In genomic region chr16:67150058-67150832, GRCh38 we compare ENCODE assay signal across 8 cellular contexts. TPM values are rescaled to one million over a fixed set of nuclear protein-coding genes. Genes with fewer than 3 reads are reported as not detected.
DNase-seq lines count a peak whose midpoint lies in the region; ATAC-seq, FAIRE-seq and TF ChIP-seq lines count a peak whose summit lies in the region.

No MANE protein-coding gene starts in this region.

- no peak overlapping the region for H3K27ac ChIP-seq in OCI-LY1 (ENCODE audit: low read depth, low read length, poor library complexity, severe bottlenecking)
- peak overlapping the region; percentile 25; the same call in 1 of the 2 replicates for H3K27ac ChIP-seq in GM12878 (ENCODE audit: control insufficient read depth, insufficient read depth)

- intact Hi-C loops in GM12878 (cut with micrococcal nuclease; ENCODE audit: unreplicated experiment), result loop anchor here (2.0 kb wide), 1 partner anchor 131 kb away; no protein-coding TSS in a partner anchor

- ATAC-seq in GM21825 (IDR thresholded peaks at IDR 0.05; ENCODE audit: unreplicated experiment) (peak; percentile 29), GM12878 (peak; percentile 23)

- CTCF ChIA-PET in GM12878 (lab: Yijun Ruan, JAX), result interaction anchor here (1.0 to 10.0 kb wide), 9 partner anchors 9 to 189 kb away, joined by 3 to 98 read pairs (median 5); partner anchors contain the start of genes CES3, FBXL8 and NOL3

- FAIRE-seq in GM12878 (lab: Jason Lieb, UNC), result no peak

- in situ Hi-C loops in GM12878 (cut with MboI), result loop anchor here (5.0 to 10.0 kb wide), 2 partner anchors 133 to 175 kb away; no protein-coding TSS in a partner anchor

- H3K9me3 ChIP-seq in OCI-LY1 (ENCODE audit: low read length) (no peaks in the 10 kb centered on the region), GM12878 (replicated peaks; ENCODE audit: control insufficient read depth, insufficient read depth, low read length) (no peaks in the 10 kb centered on the region)

- BruUV-seq in GM12878 (replicated peaks; lab: Mats Ljungman, UMichigan), result no TSS peak

- H3K4me2 ChIP-seq in OCI-LY1 (ENCODE audit: low read length) (peak overlapping the region; percentile 48), GM12878 (ENCODE audit: control insufficient read depth, insufficient read depth) (peak overlapping the region; percentile 86)

- H3K79me2 ChIP-seq in OCI-LY1 (ENCODE audit: insufficient read depth, low read length) (no peaks in the 10 kb centered on the region), GM12878 (ENCODE audit: control insufficient read depth, insufficient read depth, low read length) (no peaks in the 10 kb centered on the region)

- SMC1A ChIA-PET in GM12878 (lab: Charles Lee; ENCODE audit: uncharacterized antibody, unreplicated experiment), result interaction anchor here (0.5 to 2.0 kb wide), 5 partner anchors 10 to 188 kb away, joined by 3 to 8 read pairs (median 4); no protein-coding TSS in a partner anchor

- peaks cover 7% of the 10 kb centered on the region for H3K4me1 ChIP-seq in OCI-LY1 (ENCODE audit: insufficient read depth, low read length, severe bottlenecking)
- H3K4me1 ChIP-seq in GM12878 (ENCODE audit: control insufficient read depth, insufficient read depth, low read length), result no peaks in the 10 kb centered on the region; the same call in 1 of the 2 replicates

- no peak for TF ChIP-seq POLR2A in GM12878 (IDR thresholded peaks at IDR 0.05; ENCODE audit: low read depth, low read length)

- no peak overlapping the region; the same call in 1 of the 2 replicates for H3K9ac ChIP-seq in OCI-LY1 (ENCODE audit: low read length)
- peak overlapping the region; percentile 64; the same call in 1 of the 2 replicates for H3K9ac ChIP-seq in GM12878 (ENCODE audit: control insufficient read depth, insufficient read depth, low read length)

- DNase-seq in EH (ENCODE audit: low read depth) (peak; percentile 65), GM12878 (ENCODE audit: low read depth, low spot score) (no peak), iPS-NIHi7 (ENCODE audit: extremely low spot score) (peak; percentile 90), DMS153 treated with DMSO at 0.1 percent for 48 hours (lab: John Stamatoyannopoulos, UW; ENCODE audit: unreplicated experiment) (no peak), GDM1 (lab: John Stamatoyannopoulos, UW) (no peak)
- DNase-seq in stimulated activated CD4-positive, alpha-beta T cell treated with anti-CD3 and anti-CD28 coated beads, Interleukin-2, amount 100 ng/mL, for 24 hours, result peak; percentile 55 to 61

- POLR2A ChIA-PET in GM12878 (lab: Charles Lee), result interaction anchor here (1.0 to 1.2 kb wide), 3 partner anchors 9 to 120 kb away, joined by 3 to 5 read pairs (median 4); partner anchors contain the start of gene TRADD

- RAD21 ChIA-PET in GM12878 (lab: Charles Lee; ENCODE audit: unreplicated experiment), result interaction anchor here (0.9 to 2.5 kb wide), 4 partner anchors 11 to 133 kb away, joined by 3 to 14 read pairs (median 4); no protein-coding TSS in a partner anchor

- TF ChIP-seq CTCF in OCI-LY1 (IDR thresholded peaks at IDR 0.05; ENCODE audit: low read length) (no peak), GM12878 (IDR thresholded peaks at IDR 0.05 in 2 of 3, conservative IDR thresholded peaks at IDR 0.05 in 1 of 3; ENCODE audit: control insufficient read depth in 2 of 3, extremely low read depth in 1 of 3, insufficient read depth in 1 of 3, low read depth in 3 of 3, low read length in 3 of 3) (no peak)

- H3K27me3 ChIP-seq in OCI-LY1 (ENCODE audit: insufficient read depth, low read length) (no peaks in the 10 kb centered on the region), GM12878 (replicated peaks in 1 of 2; ENCODE audit: control insufficient read depth in 2 of 2, insufficient read depth in 2 of 2, low read length in 1 of 2) (no peaks in the 10 kb centered on the region)

- 24% methylated on average over 63 of the region's 92 CpGs for WGBS in GM12878 (ENCODE audit: insufficient coverage, insufficient replicate concordance, low lambda C conversion rate, missing lambda C conversion rate)

- no peak for TF ChIP-seq RAD21 in GM12878 (IDR thresholded peaks at IDR 0.05; ENCODE audit: insufficient read depth, low read depth, low read length)

- H3K4me3 ChIP-seq in OCI-LY1 (ENCODE audit: low read depth, low read length, poor library complexity, severe bottlenecking) (peak overlapping the region; percentile 28), GM12878 (peak overlapping the region; percentile 74)

- H2AFZ ChIP-seq in OCI-LY1 (ENCODE audit: low read length) (no peak overlapping the region), GM12878 (ENCODE audit: control insufficient read depth, low read depth, low read length) (peak overlapping the region; percentile 80)

- H4K20me1 ChIP-seq in OCI-LY1 (ENCODE audit: insufficient read depth, low read length) (no peaks in the 10 kb centered on the region), GM12878 (ENCODE audit: control insufficient read depth, insufficient read depth) (no peaks in the 10 kb centered on the region)

- H3F3A ChIP-seq in OCI-LY1 (ENCODE audit: insufficient read depth, low read length), result no peaks in the 10 kb centered on the region

- H3K36me3 ChIP-seq in OCI-LY1 (ENCODE audit: insufficient read depth, low read length) (peaks cover 32% of the 10 kb centered on the region), GM12878 (ENCODE audit: control insufficient read depth in 2 of 2, insufficient read depth in 2 of 2, low read length in 1 of 2) (peaks cover 14 to 16% of the 10 kb centered on the region in 2 experiments; a peak in 3 of 4 replicates)

- no peak for TF ChIP-seq EP300 in GM12878 (IDR thresholded peaks at IDR 0.05; ENCODE audit: borderline replicate concordance in 1 of 2, control insufficient read depth in 1 of 2, low read depth in 2 of 2, low read length in 2 of 2)

- H3K9me2 ChIP-seq in OCI-LY1 (ENCODE audit: low read depth, low read length), result no peaks in the 10 kb centered on the region

RNA-seq across cellular contexts. Expression of gene B3GNT9, which starts 0.6 kb away (rescaled TPM):
- 8.3 and 9.6 TPM in 2 replicates for total RNA-seq in GM12878 (2013; cell fraction: nucleolus; rRNA removed)
- total RNA-seq in GM12878 (2014; rRNA removed) (4.7 and 5.0 TPM in 2 replicates), GM12878 (2014; rRNA removed; fragmentation: Illumina TruSeq; extraction: Trizol) (1.5 and 1.7 TPM in 2 replicates), GM12878 (2021) (4.1 and 4.3 TPM in 2 replicates)
- 1.7 TPM for polyA plus RNA-seq in GM12878 (2011; ENCODE audit: low read depth)
- polyA plus RNA-seq in GM12878 (2011; rRNA removed) (1.0 and 1.4 TPM in 2 replicates), GM12878 (2014; fragmentation: Illumina TruSeq; extraction: Trizol) (1.5 and 1.9 TPM in 2 replicates), GM12878 (2014; fragmentation: Nextera tagmentation; extraction: Ambion mirVana) (under 1 TPM; 0.08 to 0.15 TPM), GM12878 (2014; rRNA removed) (3.6 and 3.9 TPM in 2 replicates), GM12878 (2016; fragmentation: Nextera tagmentation; extraction: Ambion mirVana) (1 to 10 TPM; 1.9 to 2.3 TPM)
- polyA plus RNA-seq in GM12878 (2011; cell fraction: cytosol; rRNA removed), result 1.5 and 1.9 TPM in 2 replicates
- 6.1 and 7.1 TPM in 2 replicates for polyA plus RNA-seq in GM12878 (2011; cell fraction: nucleus; rRNA removed)
- 3.4 TPM in 2 replicates for polyA plus RNA-seq in GM12878 (2012)
- polyA minus RNA-seq in GM12878 (2011; rRNA and poly(A)+ RNA removed), result 0.95 and 2.7 TPM in 2 replicates
- polyA minus RNA-seq in GM12878 (2011; cell fraction: cytosol; rRNA and poly(A)+ RNA removed), result 0.52 and 0.67 TPM in 2 replicates
- polyA minus RNA-seq in GM12878 (2011; cell fraction: nucleus; rRNA and poly(A)+ RNA removed), result 2.2 and 3.2 TPM in 2 replicates

RNA-seq across cellular contexts. Expression of gene TRADD, which starts 9.5 kb away (rescaled TPM):
- 17.8 and 21.6 TPM in 2 replicates for total RNA-seq in GM12878 (2013; cell fraction: nucleolus; rRNA removed)
- total RNA-seq in GM12878 (2014; rRNA removed) (20.8 and 21.0 TPM in 2 replicates), GM12878 (2014; rRNA removed; fragmentation: Illumina TruSeq; extraction: Trizol) (5.3 and 5.6 TPM in 2 replicates), GM12878 (2021) (20.7 and 22.8 TPM in 2 replicates)
- polyA plus RNA-seq in GM12878 (2011; ENCODE audit: low read depth), result 6.3 TPM
- polyA plus RNA-seq in GM12878 (2011; rRNA removed) (10.1 and 19.4 TPM in 2 replicates), GM12878 (2014; fragmentation: Illumina TruSeq; extraction: Trizol) (3.6 and 4.5 TPM in 2 replicates), GM12878 (2014; fragmentation: Nextera tagmentation; extraction: Ambion mirVana) (1 to 10 TPM; 1.7 to 3.5 TPM), GM12878 (2014; rRNA removed) (23.1 and 23.5 TPM in 2 replicates), GM12878 (2016; fragmentation: Nextera tagmentation; extraction: Ambion mirVana) (10 to 100 TPM; 18.5 to 20.9 TPM)
- 26.6 and 38.9 TPM in 2 replicates for polyA plus RNA-seq in GM12878 (2011; cell fraction: cytosol; rRNA removed)
- 53.2 and 59.8 TPM in 2 replicates for polyA plus RNA-seq in GM12878 (2011; cell fraction: nucleus; rRNA removed)
- 28.2 and 31.1 TPM in 2 replicates for polyA plus RNA-seq in GM12878 (2012)
- polyA minus RNA-seq in GM12878 (2011; rRNA and poly(A)+ RNA removed), result 4.1 and 10.8 TPM in 2 replicates
- polyA minus RNA-seq in GM12878 (2011; cell fraction: cytosol; rRNA and poly(A)+ RNA removed), result 7.2 and 7.5 TPM in 2 replicates
- 9.7 and 12.8 TPM in 2 replicates for polyA minus RNA-seq in GM12878 (2011; cell fraction: nucleus; rRNA and poly(A)+ RNA removed)

RNA-seq across cellular contexts. Expression of gene FBXL8, which starts 9.5 kb away (rescaled TPM):
- 112 and 144 TPM in 2 replicates for total RNA-seq in GM12878 (2013; cell fraction: nucleolus; rRNA removed)
- total RNA-seq in GM12878 (2014; rRNA removed) (7.6 and 8.3 TPM in 2 replicates), GM12878 (2014; rRNA removed; fragmentation: Illumina TruSeq; extraction: Trizol) (2.0 and 2.1 TPM in 2 replicates), GM12878 (2021) (7.5 and 7.7 TPM in 2 replicates)
- polyA plus RNA-seq in GM12878 (2011; ENCODE audit: low read depth), result 1.0 TPM
- polyA plus RNA-seq in GM12878 (2011; rRNA removed) (7.6 TPM in 2 replicates), GM12878 (2014; fragmentation: Illumina TruSeq; extraction: Trizol) (1.4 and 1.7 TPM in 2 replicates), GM12878 (2014; fragmentation: Nextera tagmentation; extraction: Ambion mirVana) (not detected), GM12878 (2014; rRNA removed) (10.4 and 14.7 TPM in 2 replicates), GM12878 (2016; fragmentation: Nextera tagmentation; extraction: Ambion mirVana) (1 to 10 TPM; 5.6 to 6.4 TPM)
- polyA plus RNA-seq in GM12878 (2011; cell fraction: cytosol; rRNA removed), result 8.8 and 16.8 TPM in 2 replicates
- polyA plus RNA-seq in GM12878 (2011; cell fraction: nucleus; rRNA removed), result 140 and 156 TPM in 2 replicates
- polyA plus RNA-seq in GM12878 (2012), result 9.6 and 14.4 TPM in 2 replicates
- polyA minus RNA-seq in GM12878 (2011; rRNA and poly(A)+ RNA removed), result 3.4 and 7.4 TPM in 2 replicates
- polyA minus RNA-seq in GM12878 (2011; cell fraction: cytosol; rRNA and poly(A)+ RNA removed), result 2.3 and 5.1 TPM in 2 replicates
- 17.2 and 22.7 TPM in 2 replicates for polyA minus RNA-seq in GM12878 (2011; cell fraction: nucleus; rRNA and poly(A)+ RNA removed)

RNA-seq across cellular contexts. Expression of gene HSF4, which starts 14.3 kb away (rescaled TPM):
- total RNA-seq in GM12878 (2013; cell fraction: nucleolus; rRNA removed), result 141 and 182 TPM in 2 replicates
- total RNA-seq in GM12878 (2014; rRNA removed), result 2.6 and 2.9 TPM in 2 replicates
- 1.2 and 1.4 TPM in 2 replicates for total RNA-seq in GM12878 (2014; rRNA removed; fragmentation: Illumina TruSeq; extraction: Trizol)
- 5.0 and 5.5 TPM in 2 replicates for total RNA-seq in GM12878 (2021)
- 33.8 TPM for polyA plus RNA-seq in GM12878 (2011; ENCODE audit: low read depth)
- polyA plus RNA-seq in GM12878 (2011; rRNA removed), result 6.9 and 9.9 TPM in 2 replicates
- 10.1 and 12.3 TPM in 2 replicates for polyA plus RNA-seq in GM12878 (2011; cell fraction: cytosol; rRNA removed)
- polyA plus RNA-seq in GM12878 (2011; cell fraction: nucleus; rRNA removed), result 221 and 281 TPM in 2 replicates
- 26.3 and 26.8 TPM in 2 replicates for polyA plus RNA-seq in GM12878 (2012)
- 1.5 and 3.0 TPM in 2 replicates for polyA plus RNA-seq in GM12878 (2014; fragmentation: Illumina TruSeq; extraction: Trizol)
- under 1 TPM in 1 of 2 experiments, not detected in 1; 0.31 TPM for polyA plus RNA-seq in GM12878 (2014; fragmentation: Nextera tagmentation; extraction: Ambion mirVana)
- 7.7 TPM in 2 replicates for polyA plus RNA-seq in GM12878 (2014; rRNA removed)
- polyA plus RNA-seq in GM12878 (2016; fragmentation: Nextera tagmentation; extraction: Ambion mirVana), result 1 to 10 TPM in 1 of 2 experiments, under 1 TPM in 1; 0.73 to 1.3 TPM
- 3.4 and 4.7 TPM in 2 replicates for polyA minus RNA-seq in GM12878 (2011; rRNA and poly(A)+ RNA removed)
- 2.2 TPM in 1 of 2 replicates, not detected in the other for polyA minus RNA-seq in GM12878 (2011; cell fraction: cytosol; rRNA and poly(A)+ RNA removed)
- 16.9 and 19.1 TPM in 2 replicates for polyA minus RNA-seq in GM12878 (2011; cell fraction: nucleus; rRNA and poly(A)+ RNA removed)

RNA-seq across cellular contexts. Expression of gene NOL3, which starts 20.1 kb away (rescaled TPM):
- total RNA-seq in GM12878 (2013; cell fraction: nucleolus; rRNA removed), result 59.6 and 65.7 TPM in 2 replicates
- total RNA-seq in GM12878 (2014; rRNA removed) (4.3 and 4.5 TPM in 2 replicates), GM12878 (2014; rRNA removed; fragmentation: Illumina TruSeq; extraction: Trizol) (1.5 and 2.3 TPM in 2 replicates), GM12878 (2021) (5.0 and 5.3 TPM in 2 replicates)
- polyA plus RNA-seq in GM12878 (2011; ENCODE audit: low read depth), result 7.8 TPM
- polyA plus RNA-seq in GM12878 (2011; rRNA removed) (18.4 and 19.5 TPM in 2 replicates), GM12878 (2014; fragmentation: Illumina TruSeq; extraction: Trizol) (3.0 and 4.2 TPM in 2 replicates), GM12878 (2014; fragmentation: Nextera tagmentation; extraction: Ambion mirVana) (under 1 TPM; 0.31 to 0.44 TPM), GM12878 (2014; rRNA removed) (4.8 and 5.8 TPM in 2 replicates), GM12878 (2016; fragmentation: Nextera tagmentation; extraction: Ambion mirVana) (1 to 10 TPM; 1.6 to 2.4 TPM)
- polyA plus RNA-seq in GM12878 (2011; cell fraction: cytosol; rRNA removed), result 12.9 and 13.1 TPM in 2 replicates
- polyA plus RNA-seq in GM12878 (2011; cell fraction: nucleus; rRNA removed), result 47.9 and 53.2 TPM in 2 replicates
- polyA plus RNA-seq in GM12878 (2012), result 21.1 and 24.3 TPM in 2 replicates
- 9.1 and 9.5 TPM in 2 replicates for polyA minus RNA-seq in GM12878 (2011; rRNA and poly(A)+ RNA removed)
- polyA minus RNA-seq in GM12878 (2011; cell fraction: cytosol; rRNA and poly(A)+ RNA removed), result 1.2 TPM in 1 of 2 replicates, not detected in the other
- 5.7 and 8.5 TPM in 2 replicates for polyA minus RNA-seq in GM12878 (2011; cell fraction: nucleus; rRNA and poly(A)+ RNA removed)

Comparison
In these comparisons a context has a peak if more than half of its experiments do, and no peak if none do; other contexts are left out.
1. DNase-seq: peak in EH (single experiment), iPS-NIHi7 (single experiment) and stimulated activated CD4-positive, alpha-beta T cell treated with anti-CD3 and anti-CD28 coated beads, Interleukin-2, amount 100 ng/mL, for 24 hours (2 of 2); none in GM12878 (single experiment), DMS153 treated with DMSO at 0.1 percent for 48 hours (single experiment) and GDM1 (single experiment).